In genomic region chr13:87999141-87999765, GRCh38 we compare ENCODE assay signal across 1 cellular context.
TF ChIP-seq lines count a peak whose summit lies in the region.

No MANE protein-coding gene starts in this region.

TF ChIP-seq in WTC11, 78 proteins besides CTCF, POLR2A, EP300 and RAD21 (continued from another document):
- TF ChIP-seq AFF4 (CRISPR knock-in tag; IDR thresholded peaks at IDR 0.05; ENCODE audit: borderline replicate concordance) (no peak), RELA (CRISPR knock-in tag; IDR thresholded peaks at IDR 0.05; ENCODE audit: borderline replicate concordance) (no peak), ZNF219 (CRISPR knock-in tag; IDR thresholded peaks at IDR 0.05; ENCODE audit: borderline replicate concordance) (no peak), TP53 (CRISPR knock-in tag; IDR thresholded peaks at IDR 0.05) (no peak)
